In genomic region chr1:56404066-56404465, GRCh38 we compare ENCODE assay signal across 18 cellular contexts.
"Had no signal": no experiment of that assay in that cellular context is flagged by ENCODE, and none has a peak within 500 bp of the region (broad histone marks: within the 10 kb centered on the region; RNA-seq: fewer than 3 reads in every experiment).

No MANE protein-coding gene starts in this region.

- H3K4me1 Mint-ChIP-seq: activated T-helper 17 cell treated with anti-CD3 and anti-CD28 coated beads, Interleukin-2, amount 50 U/mL, for 72 hours had no signal

- DNase-seq: activated CD4-positive, alpha-beta T cell treated with anti-CD3 and anti-CD28 coated beads for 4 hours; activated CD8-positive, alpha-beta T cell treated with anti-CD3 and anti-CD28 coated beads, Interleukin-2, amount 10 ng/mL, durations not matched to agents 7 days and 5 days; activated naive CD4-positive, alpha-beta T cell treated with anti-CD3 and anti-CD28 coated beads for 36 hours; effector memory CD4-positive, alpha-beta T cell; hypothalamus; mucosa of descending colon; nucleus accumbens; stimulated activated CD4-positive, alpha-beta T cell treated with anti-CD3 and anti-CD28 coated beads, Interleukin-15, amount 100 ng/mL, for 24 hours; stimulated activated CD4-positive, alpha-beta T cell treated with anti-CD3 and anti-CD28 coated beads, Interleukin-4, amount 100 ng/mL, for 4 hours; stomach; T-cell; T1000 had no signal

- H3K27ac Mint-ChIP-seq: activated CD8-positive, alpha-beta T cell treated with anti-CD3 and anti-CD28 coated beads, Interleukin-2, amount 10 ng/mL, durations not matched to agents 7 days and 5 days; activated naive CD4-positive, alpha-beta T cell treated with anti-CD3 and anti-CD28 coated beads for 36 hours; activated T-helper 17 cell treated with anti-CD3 and anti-CD28 coated beads, Interleukin-2, amount 50 U/mL, for 72 hours; natural killer cell treated with Interleukin-12 subunit alpha and Interleukin-12 subunit beta and Interleukin-15 and Interleukin-18, amount 100 ng/mL, for 72 hours; T-cell had no signal

- H3K4me3 Mint-ChIP-seq: activated CD8-positive, alpha-beta T cell treated with anti-CD3 and anti-CD28 coated beads, Interleukin-2, amount 10 ng/mL, durations not matched to agents 7 days and 5 days; activated naive CD4-positive, alpha-beta T cell treated with anti-CD3 and anti-CD28 coated beads for 36 hours; activated T-helper 17 cell treated with anti-CD3 and anti-CD28 coated beads, Interleukin-2, amount 50 U/mL, for 72 hours; natural killer cell treated with Interleukin-12 subunit alpha and Interleukin-12 subunit beta and Interleukin-15 and Interleukin-18, amount 100 ng/mL, for 72 hours; T-cell had no signal

- H3K4me3 ChIP-seq: body of pancreas, lung, mucosa of descending colon, stomach, vagina had no signal

- H3K9me3 ChIP-seq: body of pancreas, mucosa of descending colon, stomach, vagina had no signal

- H3K36me3 ChIP-seq: stomach, vagina had no signal

- ATAC-seq: activated CD8-positive, alpha-beta T cell treated with anti-CD3 and anti-CD28 coated beads, Interleukin-2, amount 10 ng/mL, durations not matched to agents 7 days and 5 days; activated T-helper 17 cell treated with anti-CD3 and anti-CD28 coated beads, Interleukin-2, amount 50 U/mL, for 72 hours; mucosa of descending colon; natural killer cell treated with Interleukin-12 subunit alpha and Interleukin-12 subunit beta and Interleukin-15 and Interleukin-18, amount 100 ng/mL, for 72 hours; T-cell had no signal

- H3K4me1 ChIP-seq: body of pancreas, stomach had no signal

- H3K27me3 ChIP-seq: body of pancreas, stomach, vagina had no signal

- H3K27ac ChIP-seq: body of pancreas, vagina, VCaP had no signal

- H3K9me3 Mint-ChIP-seq: activated naive CD4-positive, alpha-beta T cell treated with anti-CD3 and anti-CD28 coated beads for 36 hours; activated T-helper 17 cell treated with anti-CD3 and anti-CD28 coated beads, Interleukin-2, amount 50 U/mL, for 72 hours; natural killer cell treated with Interleukin-12 subunit alpha and Interleukin-12 subunit beta and Interleukin-15 and Interleukin-18, amount 100 ng/mL, for 72 hours had no signal
